19 cellular contexts compared by ENCODE assay signal in the genomic region with DNA sequence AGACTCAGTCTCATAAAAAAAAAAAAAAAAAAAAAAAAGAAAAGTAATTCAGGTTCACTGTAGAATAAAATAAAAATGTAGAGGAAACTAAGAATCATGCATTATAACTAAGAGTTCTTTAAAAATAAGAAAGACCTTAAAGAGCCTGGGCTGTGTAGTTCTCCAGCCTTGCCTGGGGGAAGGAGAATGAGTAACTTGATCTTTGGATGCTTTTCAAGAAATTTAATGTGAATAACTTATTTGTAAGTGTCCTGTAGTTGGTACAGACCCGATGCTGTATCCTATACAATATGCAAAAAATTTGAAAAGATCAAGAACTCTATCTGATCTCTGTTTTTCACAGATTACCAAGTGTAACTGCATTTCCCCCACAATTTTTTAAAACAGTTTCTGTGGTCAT.
DNase-seq lines count a peak whose midpoint lies in the region; ATAC-seq and TF ChIP-seq lines count a peak whose summit lies in the region.
"Had no signal": no experiment of that assay in that cellular context is flagged by ENCODE, and none has a peak within 500 bp of the region (broad histone marks: within the 10 kb centered on the region; RNA-seq: fewer than 3 reads in every experiment).

No MANE protein-coding gene starts in this region.

- no peak overlapping the region for H2AFZ ChIP-seq in fibroblast of lung (ENCODE audit: low read length)

- no peaks in the 10 kb centered on the region for H3K79me2 ChIP-seq in fibroblast of lung (ENCODE audit: control insufficient read depth, insufficient read depth, low read length)

- H3K9me3 ChIP-seq in SJSA1 (replicated peaks): no peaks in the 10 kb centered on the region
- H3K9me3 ChIP-seq in fibroblast of lung (ENCODE audit: control insufficient read depth, insufficient read depth, low read depth, low read length): no peaks in the 10 kb centered on the region
- H3K9me3 ChIP-seq in skeletal muscle satellite cell (replicated peaks; ENCODE audit: low read length): no peaks in the 10 kb centered on the region
- H3K9me3 ChIP-seq: thoracic aorta had no signal

- H3K4me1 ChIP-seq in SJSA1 (replicated peaks): peaks cover 28% of the 10 kb centered on the region
- H3K4me1 ChIP-seq in fibroblast of lung (ENCODE audit: control insufficient read depth, extremely low read depth, insufficient read depth, low read length): peaks cover 6% of the 10 kb centered on the region
- peaks cover 25% of the 10 kb centered on the region for H3K4me1 ChIP-seq in skeletal muscle satellite cell (ENCODE audit: control insufficient read depth, insufficient read depth, low read length)

- H3K9ac ChIP-seq in fibroblast of lung (ENCODE audit: insufficient read depth, low read length) (no peak overlapping the region), skeletal muscle satellite cell (ENCODE audit: low read depth, low read length) (no peak overlapping the region)

- H3K27me3 ChIP-seq in SJSA1 (replicated peaks): no peaks in the 10 kb centered on the region
- no peaks in the 10 kb centered on the region for H3K27me3 ChIP-seq in fibroblast of lung (ENCODE audit: control insufficient read depth, insufficient read depth, low read length)
- no peaks in the 10 kb centered on the region for H3K27me3 ChIP-seq in skeletal muscle satellite cell (ENCODE audit: control insufficient read depth, insufficient read depth, low read length)

- H3K4me3 ChIP-seq in SJSA1 (no peak overlapping the region), fibroblast of lung (replicated peaks in 1 of 4; ENCODE audit: control extremely low read depth in 1 of 4, insufficient read depth in 1 of 4, low read depth in 3 of 4, low read length in 4 of 4) (no peak overlapping the region), skeletal muscle satellite cell (ENCODE audit: low read length) (no peak overlapping the region)
- H3K4me3 ChIP-seq: thoracic aorta had no signal

- H3K27ac ChIP-seq in SJSA1: peak overlapping the region; percentile 44
- H3K27ac ChIP-seq in fibroblast of lung (ENCODE audit: insufficient read depth, low read length): no peak overlapping the region
- H3K27ac ChIP-seq: thoracic aorta had no signal

- H4K20me1 ChIP-seq in fibroblast of lung (ENCODE audit: control insufficient read depth, extremely low read depth, insufficient read depth, low read length): no peaks in the 10 kb centered on the region

- peak; percentile 50 for DNase-seq in GM03348 (ENCODE audit: low spot score)
- no peak for DNase-seq in SJSA1 (ENCODE audit: low read depth in 1 of 2, low spot score in 2 of 2)
- DNase-seq in fibroblast of lung (ENCODE audit: low read depth in 2 of 2): peak; percentile 28 to 34
- no peak for DNase-seq in NCI-H524 treated with DMSO at 0.1 percent for 48 hours (lab: John Stamatoyannopoulos, UW)
- DNase-seq: activated CD4-positive, alpha-beta T cell treated with anti-CD3 and anti-CD28 coated beads for 4 hours; activated CD8-positive, alpha-beta memory T cell treated with anti-CD3 and anti-CD28 coated beads, Interleukin-2, amount 50 U/mL, for 48 hours; activated gamma-delta T cell treated with Interleukin-2 at 50 U/mL for 16 hours; amniotic stem cell; effector CD8-positive, alpha-beta T cell; hippocampal formation; naive B cell; NCI-H1417 treated with DMSO at 0.1 percent for 48 hours; NCI-H748 treated with DMSO at 0.1 percent for 48 hours; right cardiac atrium had no signal

- ATAC-seq in GM21423 (IDR thresholded peaks at IDR 0.05; ENCODE audit: unreplicated experiment) (no peak), GM18858 (IDR thresholded peaks at IDR 0.05; ENCODE audit: unreplicated experiment) (no peak)
- ATAC-seq: stimulated activated effector memory CD8-positive, alpha-beta T cell treated with anti-CD3 and anti-CD28 coated beads, Interleukin-12 subunit alpha, Interleukin-12 subunit beta, amount 100 ng/mL, for 72 hours had no signal

- H3K36me3 ChIP-seq in SJSA1: no peaks in the 10 kb centered on the region
- H3K36me3 ChIP-seq in fibroblast of lung (ENCODE audit: control insufficient read depth, insufficient read depth, low read length): no peaks in the 10 kb centered on the region
- peaks cover 2% of the 10 kb centered on the region for H3K36me3 ChIP-seq in skeletal muscle satellite cell (ENCODE audit: insufficient read depth, low read length)

- no peak overlapping the region for H3K4me2 ChIP-seq in fibroblast of lung (ENCODE audit: extremely low read depth, insufficient read depth, low read length)
- peak overlapping the region; percentile 47 for H3K4me2 ChIP-seq in skeletal muscle satellite cell (ENCODE audit: low read length)

- no peak for TF ChIP-seq CTCF in fibroblast of lung (conservative IDR thresholded peaks at IDR 0.05 in 1 of 2, IDR thresholded peaks at IDR 0.05 in 1 of 2; ENCODE audit: low read depth in 1 of 2, low read length in 2 of 2)

Comparison
In these comparisons a context has a peak if more than half of its experiments do, and no peak if none do; other contexts are left out.
1. DNase-seq: peak in GM03348 (single experiment) and fibroblast of lung (2 of 2); none in SJSA1 (0 of 2) and NCI-H524 treated with DMSO at 0.1 percent for 48 hours (single experiment).